ENCODE assay signal across 8 cellular contexts in the genomic region with DNA sequence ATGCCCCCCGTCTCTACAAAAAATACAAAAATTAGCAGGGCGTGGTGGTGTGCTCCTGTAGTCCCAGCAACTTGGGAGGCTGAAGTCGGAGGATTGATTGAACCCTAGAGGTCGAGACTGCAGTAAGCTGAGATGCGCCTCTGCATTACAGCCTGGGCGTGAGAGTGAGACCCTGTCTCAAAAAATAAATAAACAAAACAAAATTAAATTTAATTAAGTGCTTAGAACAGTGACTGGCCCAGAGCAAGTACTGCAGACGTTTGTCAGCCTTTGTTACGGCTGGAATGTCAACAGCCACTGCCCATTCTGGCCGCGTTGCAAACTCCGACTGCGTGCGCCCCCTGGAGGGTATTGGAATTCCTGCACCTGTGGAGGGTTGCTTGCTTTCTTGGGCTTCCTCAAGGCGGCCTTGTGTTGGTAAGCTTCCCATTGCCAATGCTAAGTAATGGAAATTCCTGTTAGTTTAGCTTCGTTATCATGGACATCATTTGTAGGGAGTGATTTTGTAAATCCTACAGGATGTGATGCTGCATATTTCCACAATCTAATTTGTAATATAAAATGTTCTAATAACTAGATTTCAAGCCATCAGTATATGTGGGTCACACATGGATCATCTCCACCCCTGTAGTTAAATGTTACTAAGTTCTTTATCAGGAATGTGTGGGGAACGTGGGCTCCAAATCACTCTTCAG. TPM values are rescaled to one million over a fixed set of nuclear protein-coding genes. Genes with fewer than 3 reads are reported as not detected.
DNase-seq lines count a peak whose midpoint lies in the region; ATAC-seq and TF ChIP-seq lines count a peak whose summit lies in the region.

No MANE protein-coding gene starts in this region.

- no peak overlapping the region for H3K27ac ChIP-seq in VCaP

- DNase-seq in BJ (ENCODE audit: low read depth) (peak; percentile 27), NCI-H2029 treated with DMSO at 0.1 percent for 48 hours (lab: John Stamatoyannopoulos, UW) (peak; percentile 80), MCF 10A (ENCODE audit: unreplicated experiment) (peak; percentile 78), iris pigment epithelial cell (ENCODE audit: low read depth) (peak; percentile 65), occipital lobe (lab: John Stamatoyannopoulos, UW) (no peak)
- DNase-seq in stimulated activated CD4-positive, alpha-beta T cell treated with anti-CD3 and anti-CD28 coated beads, Interleukin-1b, Interleukin-23, amount 100 ng/mL, for 24 hours (ENCODE audit: low read depth in 4 of 4, low spot score in 1 of 4), result peak; percentile 42 to 63 (median 60)

- no peak overlapping the region for H3K4me3 ChIP-seq in BJ (ENCODE audit: low read depth, low read length)

- no peaks in the 10 kb centered on the region; the same call in 1 of the 2 replicates for H3K36me3 ChIP-seq in BJ (ENCODE audit: control insufficient read depth, insufficient read depth, low read length)

- intact Hi-C loops in MCF 10A (cut with micrococcal nuclease), result loop anchor here (1.0 kb wide), 1 partner anchor 49 kb away; no protein-coding TSS in a partner anchor

- H3K9me3 Mint-ChIP-seq in MCF 10A (ENCODE audit: unreplicated experiment), result no peaks in the 10 kb centered on the region

- peaks cover 26% of the 10 kb centered on the region for H3K27me3 Mint-ChIP-seq in MCF 10A (ENCODE audit: insufficient read depth, unreplicated experiment)

- TF ChIP-seq CTCF in BJ (IDR thresholded peaks at IDR 0.05; ENCODE audit: insufficient read depth, low read depth, low read length) (peak; percentile 92), VCaP (conservative IDR thresholded peaks at IDR 0.05) (peak; percentile 96), MCF 10A (IDR thresholded peaks at IDR 0.05; ENCODE audit: unreplicated experiment) (peak; percentile 58)

- ATAC-seq in GM19463 (IDR thresholded peaks at IDR 0.05; ENCODE audit: unreplicated experiment), result peak; percentile 48

- H3K4me3 Mint-ChIP-seq in MCF 10A (ENCODE audit: unreplicated experiment), result no peak overlapping the region

- POLR2A ChIA-PET in BJ (lab: Charles Lee), result no interaction called here
- POLR2A ChIA-PET in MCF 10A (lab: Yijun Ruan, JAX), result interaction anchor here (0.6 kb wide), 1 partner anchor 640 kb away, joined by 3 read pairs; no protein-coding TSS in a partner anchor

- H3K4me1 Mint-ChIP-seq in MCF 10A (ENCODE audit: insufficient read depth, unreplicated experiment), result no peaks in the 10 kb centered on the region

- H3K27ac Mint-ChIP-seq in MCF 10A (ENCODE audit: low read depth, unreplicated experiment), result no peak overlapping the region

- H3K27me3 ChIP-seq in BJ (ENCODE audit: control insufficient read depth, insufficient read depth, low read length), result no peaks in the 10 kb centered on the region

- no peaks in the 10 kb centered on the region for H3K36me3 Mint-ChIP-seq in MCF 10A (ENCODE audit: insufficient read depth, unreplicated experiment)

- no TSS peak for BruUV-seq in MCF 10A (replicated peaks; lab: Mats Ljungman, UMichigan)

- CTCF ChIA-PET in BJ (lab: Yijun Ruan, JAX) (interaction anchor here (0.7 to 8.9 kb wide), 14 partner anchors 10 to 240 kb away, joined by 3 to 91 read pairs (median 6); a partner anchor contains a TSS), MCF 10A (lab: Yijun Ruan, JAX) (interaction anchor here (0.6 to 6.6 kb wide), 14 partner anchors 9 to 722 kb away, joined by 3 to 68 read pairs (median 4); no protein-coding TSS in a partner anchor)

RNA-seq across cellular contexts. Expression of a gene that starts 15.9 kb away (rescaled TPM):
- polyA plus RNA-seq in BJ (2011; rRNA removed), result 0.85 and 1.3 TPM in 2 replicates
- polyA minus RNA-seq in BJ (2011; rRNA and poly(A)+ RNA removed), result not detected in 2 replicates
- not detected in 2 replicates for total RNA-seq in MCF 10A (2022)
- total RNA-seq in occipital lobe, result not detected

RNA-seq across cellular contexts. Expression of a gene that starts 19.4 kb away (rescaled TPM):
- 0.72 and 0.94 TPM in 2 replicates for polyA plus RNA-seq in BJ (2011; rRNA removed)
- polyA minus RNA-seq in BJ (2011; rRNA and poly(A)+ RNA removed), result 0.57 TPM in 1 of 2 replicates, not detected in the other
- total RNA-seq in MCF 10A (2022) (not detected in 2 replicates), occipital lobe (0.31 TPM)

RNA-seq across cellular contexts. Expression of a gene that starts 58.6 kb away (rescaled TPM):
- 0.36 and 0.43 TPM in 2 replicates for polyA plus RNA-seq in BJ (2011; rRNA removed)
- 0.98 and 1.00 TPM in 2 replicates for polyA minus RNA-seq in BJ (2011; rRNA and poly(A)+ RNA removed)
- not detected in 2 replicates for total RNA-seq in MCF 10A (2022)
- 0.62 TPM for total RNA-seq in occipital lobe
